ENCODE assay signal across 11 cellular contexts in genomic region chr5:132812123-132812948, GRCh38. TPM values are rescaled to one million over a fixed set of nuclear protein-coding genes. Genes with fewer than 3 reads are reported as not detected.
DNase-seq lines count a peak whose midpoint lies in the region; ATAC-seq and TF ChIP-seq lines count a peak whose summit lies in the region.
"Had no signal": no experiment of that assay in that cellular context is flagged by ENCODE, and none has a peak within 500 bp of the region (broad histone marks: within the 10 kb centered on the region; RNA-seq: fewer than 3 reads in every experiment).

No MANE protein-coding gene starts in this region.

- peaks cover 23 to 48% (median 25%) of the 10 kb centered on the region in 3 donors for H3K27me3 Mint-ChIP-seq in immature natural killer cell (ENCODE audit: low read depth in 3 of 3)

- peaks cover 0 to 3% (median 0%) of the 10 kb centered on the region in 6 donors for H3K9me3 Mint-ChIP-seq in immature natural killer cell

- peaks cover 13 to 23% (median 17%) of the 10 kb centered on the region in 10 experiments for H3K4me1 ChIP-seq in BLaER1 treated with 17β-estradiol and CSF1 and Interleukin-3, amounts not matched to agents 10 nM and 100 nM
- H3K4me1 ChIP-seq in HCT116 (ENCODE audit: control insufficient read depth in 1 of 2, insufficient read depth in 2 of 2, low read length in 2 of 2) = peaks cover 4 to 11% of the 10 kb centered on the region in 2 experiments; a peak in 3 of 4 replicates
- no peaks in the 10 kb centered on the region for H3K4me1 ChIP-seq in foreskin keratinocyte

- no peaks in the 10 kb centered on the region for H3K36me3 Mint-ChIP-seq in immature natural killer cell

- no peak overlapping the region for H3K9ac ChIP-seq in BLaER1 treated with 17β-estradiol and CSF1 and Interleukin-3, amounts not matched to agents 10 nM and 100 nM
- peak overlapping the region; percentile 44 for H3K9ac ChIP-seq in HCT116 (ENCODE audit: low read length)

- TF ChIP-seq RAD21 in HCT116 (IDR thresholded peaks at IDR 0.05; ENCODE audit: low read depth) = no peak

- H3K27me3 ChIP-seq in BLaER1 treated with 17β-estradiol and CSF1 and Interleukin-3, amounts not matched to agents 10 nM and 100 nM = peaks cover 47 to 76% (median 67%) of the 10 kb centered on the region in 11 experiments
- H3K27me3 ChIP-seq in HCT116 (ENCODE audit: insufficient read depth, low read length) (no peaks in the 10 kb centered on the region), foreskin keratinocyte (peaks cover 41% of the 10 kb centered on the region)

- DNase-seq in HCT116 (ENCODE audit: low read depth, low spot score) (no peak), SIG-M5 treated with dmso at 0.1 percent for 504 hours (lab: John Stamatoyannopoulos, UW; ENCODE audit: unreplicated experiment) (peak; percentile 87), immature natural killer cell (no peak), foreskin keratinocyte (no peak)
- no peak for DNase-seq in stimulated activated CD4-positive, alpha-beta T cell treated with anti-CD3 and anti-CD28 coated beads, Interleukin-4, amount 100 ng/mL, for 24 hours
- DNase-seq: erythroblast, NCI-H187 treated with DMSO at 0.1 percent for 48 hours had no signal

- RAD21 ChIA-PET in HCT116 (lab: Charles Lee; ENCODE audit: low non-redundant PET in 1 of 2, low total read pairs in 2 of 2, uncharacterized antibody in 2 of 2, unreplicated experiment in 2 of 2) = no interaction called here

- CTCF ChIA-PET in HCT116 (lab: Charles Lee) = interaction anchor here (5.8 kb wide), 1 partner anchor 8 kb away, joined by 69 read pairs; no protein-coding TSS in a partner anchor

- H3K36me3 ChIP-seq in BLaER1 treated with 17β-estradiol and CSF1 and Interleukin-3, amounts not matched to agents 10 nM and 100 nM = no peaks in the 10 kb centered on the region
- no peaks in the 10 kb centered on the region for H3K36me3 ChIP-seq in HCT116 (ENCODE audit: control insufficient read depth in 1 of 2, insufficient read depth in 2 of 2, low read length in 2 of 2)

- H3K27ac ChIP-seq in BLaER1 treated with 17β-estradiol and CSF1 and Interleukin-3, amounts not matched to agents 10 nM and 100 nM = no peak overlapping the region
- no peak overlapping the region for H3K27ac ChIP-seq in HCT116 (ENCODE audit: low read depth, low read length)
- no peak overlapping the region for H3K27ac ChIP-seq in foreskin keratinocyte

- POLR2A ChIA-PET in HCT116 (lab: Charles Lee) = no interaction called here

- H3K79me2 ChIP-seq in HCT116 (ENCODE audit: insufficient read depth, low read length) = no peaks in the 10 kb centered on the region

- peak overlapping the region in 6 of 11 experiments; percentile 91 to 99 (median 96); a peak in 11 of 22 replicates for H3K4me2 ChIP-seq in BLaER1 treated with 17β-estradiol and CSF1 and Interleukin-3, amounts not matched to agents 10 nM and 100 nM
- H3K4me2 ChIP-seq in HCT116 (ENCODE audit: low read length) = peak overlapping the region; percentile 87

- no peak for TF ChIP-seq CTCF in HCT116 (IDR thresholded peaks at IDR 0.05 in 2 of 3, conservative IDR thresholded peaks at IDR 0.05 in 1 of 3; ENCODE audit: borderline replicate concordance in 1 of 3, insufficient read depth in 1 of 3, low read depth in 2 of 3, low read length in 2 of 3)
- no peak for TF ChIP-seq CTCF in foreskin keratinocyte (conservative IDR thresholded peaks at IDR 0.05)

- H4K20me1 ChIP-seq in BLaER1 treated with 17β-estradiol and CSF1 and Interleukin-3, amounts not matched to agents 10 nM and 100 nM = peaks cover 0 to 19% (median 0%) of the 10 kb centered on the region in 11 experiments; a peak in 6 of 22 replicates
- no peaks in the 10 kb centered on the region for H4K20me1 ChIP-seq in HCT116 (ENCODE audit: insufficient read depth)

- H3K9me3 ChIP-seq in BLaER1 treated with 17β-estradiol and CSF1 and Interleukin-3, amounts not matched to agents 10 nM and 100 nM (replicated peaks in 1 of 11) = peaks cover 0 to 13% (median 11%) of the 10 kb centered on the region in 11 experiments; a peak in 18 of 22 replicates
- H3K9me3 ChIP-seq in HCT116 (ENCODE audit: control insufficient read depth in 1 of 2, insufficient read depth in 1 of 2, low read depth in 1 of 2, low read length in 2 of 2) = no peaks in the 10 kb centered on the region

- ATAC-seq in HCT116 (no peak), GM21447 (IDR thresholded peaks at IDR 0.05; ENCODE audit: unreplicated experiment) (no peak), GM21825 (IDR thresholded peaks at IDR 0.05; ENCODE audit: unreplicated experiment) (no peak), foreskin keratinocyte (no peak)

- H3K4me3 Mint-ChIP-seq in immature natural killer cell = peak overlapping the region; percentile 69 to 78 (median 74)

- H2AFZ ChIP-seq in HCT116 (ENCODE audit: low read depth, low read length, poor library complexity, severe bottlenecking) = peak overlapping the region; percentile 97

- intact Hi-C loops in HCT116 (cut with micrococcal nuclease) = no loop called here

- H3K27ac Mint-ChIP-seq in immature natural killer cell = no peak overlapping the region

- TF ChIP-seq POLR2A in HCT116 (IDR thresholded peaks at IDR 0.05; ENCODE audit: borderline replicate concordance, extremely low read depth, insufficient read depth, insufficient read length) = no peak

- H3K4me3 ChIP-seq in BLaER1 treated with 17β-estradiol and CSF1 and Interleukin-3, amounts not matched to agents 10 nM and 100 nM = peak overlapping the region in 1 of 10 experiments; percentile 58; a peak in 1 of 20 replicates
- peak overlapping the region; percentile 43 to 62 for H3K4me3 ChIP-seq in HCT116 (replicated peaks in 1 of 2; ENCODE audit: low read depth in 1 of 2, low read length in 2 of 2)

- peaks cover 7 to 10% of the 10 kb centered on the region in 2 donors for H3K4me1 Mint-ChIP-seq in immature natural killer cell

- no peaks in the 10 kb centered on the region for H3K9me2 ChIP-seq in HCT116 (ENCODE audit: insufficient read depth)

- BruUV-seq in HCT116 (replicated peaks; lab: Mats Ljungman, UMichigan) = no TSS peak

TF ChIP-seq in HCT116, 20 proteins besides CTCF, POLR2A, EP300 and RAD21 (continues in another document):
- TF ChIP-seq EGR1 (IDR thresholded peaks at IDR 0.05; ENCODE audit: low read depth) (no peak), SRF (IDR thresholded peaks at IDR 0.05; ENCODE audit: low read depth) (no peak), CEBPB (IDR thresholded peaks at IDR 0.05; ENCODE audit: low read depth) (no peak), EZH2 (IDR thresholded peaks at IDR 0.05) (no peak), ZNF274 (IDR thresholded peaks at IDR 0.05; ENCODE audit: low read depth, low read length) (no peak), JUND (IDR thresholded peaks at IDR 0.05) (no peak), TCF7L2 (IDR thresholded peaks at IDR 0.05; ENCODE audit: borderline replicate concordance, extremely low read depth, insufficient read depth, insufficient read length) (no peak), POLR2AphosphoS5 (IDR thresholded peaks at IDR 0.05; ENCODE audit: low read depth, low read length) (no peak), FOSL1 (IDR thresholded peaks at IDR 0.05; ENCODE audit: low read depth) (no peak), YY1 (IDR thresholded peaks at IDR 0.05; ENCODE audit: extremely low read depth, insufficient replicate concordance, low read depth, low read length) (no peak)
- TF ChIP-seq, protein P1, sequence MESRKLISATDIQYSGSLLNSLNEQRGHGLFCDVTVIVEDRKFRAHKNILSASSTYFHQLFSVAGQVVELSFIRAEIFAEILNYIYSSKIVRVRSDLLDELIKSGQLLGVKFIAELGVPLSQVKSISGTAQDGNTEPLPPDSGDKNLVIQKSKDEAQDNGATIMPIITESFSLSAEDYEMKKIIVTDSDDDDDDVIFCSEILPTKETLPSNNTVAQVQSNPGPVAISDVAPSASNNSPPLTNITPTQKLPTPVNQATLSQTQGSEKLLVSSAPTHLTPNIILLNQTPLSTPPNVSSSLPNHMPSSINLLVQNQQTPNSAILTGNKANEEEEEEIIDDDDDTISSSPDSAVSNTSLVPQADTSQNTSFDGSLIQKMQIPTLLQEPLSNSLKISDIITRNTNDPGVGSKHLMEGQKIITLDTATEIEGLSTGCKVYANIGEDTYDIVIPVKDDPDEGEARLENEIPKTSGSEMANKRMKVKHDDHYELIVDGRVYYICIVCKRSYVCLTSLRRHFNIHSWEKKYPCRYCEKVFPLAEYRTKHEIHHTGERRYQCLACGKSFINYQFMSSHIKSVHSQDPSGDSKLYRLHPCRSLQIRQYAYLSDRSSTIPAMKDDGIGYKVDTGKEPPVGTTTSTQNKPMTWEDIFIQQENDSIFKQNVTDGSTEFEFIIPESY (IDR thresholded peaks at IDR 0.05; ENCODE audit: extremely low read depth, insufficient replicate concordance, low read length) = no peak

RNA-seq across cellular contexts. Expression of gene SOWAHA, which starts 0.8 kb away (rescaled TPM):
- total RNA-seq in HCT116 (2021; ENCODE audit: unreplicated experiment) = 0.39 TPM
- 0.07 and 0.18 TPM in 2 replicates for polyA plus RNA-seq in HCT116 (2012)
- not detected for polyA plus RNA-seq in immature natural killer cell
- 0.03 and 0.07 TPM in 2 replicates for total RNA-seq in foreskin keratinocyte
- 0.03 TPM in 1 of 2 replicates, not detected in the other for polyA plus RNA-seq in foreskin keratinocyte
- total RNA-seq: mononuclear cell had no signal

RNA-seq across cellular contexts. Expression of gene SHROOM1, which starts 18.1 kb away (rescaled TPM):
- total RNA-seq in HCT116 (2021; ENCODE audit: unreplicated experiment) (9.5 TPM), foreskin keratinocyte (2.9 and 3.0 TPM in 2 replicates)
- polyA plus RNA-seq in HCT116 (2012) = 5.0 and 5.6 TPM in 2 replicates
- polyA plus RNA-seq in immature natural killer cell (1 to 10 TPM in 1 of 3 donors, not detected in 2; 1.4 TPM), foreskin keratinocyte (3.2 and 3.4 TPM in 2 replicates)

RNA-seq across cellular contexts. Expression of gene SEPTIN8, which starts 35.3 kb away (rescaled TPM):
- total RNA-seq in HCT116 (2021; ENCODE audit: unreplicated experiment) = 34.6 TPM
- 33.0 and 35.8 TPM in 2 replicates for polyA plus RNA-seq in HCT116 (2012)
- 1 to 10 TPM in 2 of 3 donors, under 1 TPM in 1; 0.79 to 1.3 (median 1.2) TPM for polyA plus RNA-seq in immature natural killer cell
- total RNA-seq in foreskin keratinocyte = 47.9 and 48.5 TPM in 2 replicates
- polyA plus RNA-seq in foreskin keratinocyte = 22.5 and 24.9 TPM in 2 replicates

RNA-seq across cellular contexts. Expression of gene GDF9, which starts 53.9 kb away (rescaled TPM):
- 0.49 TPM for total RNA-seq in HCT116 (2021; ENCODE audit: unreplicated experiment)
- 0.24 and 0.36 TPM in 2 replicates for polyA plus RNA-seq in HCT116 (2012)
- polyA plus RNA-seq in immature natural killer cell = under 1 TPM in 1 of 3 donors, not detected in 2; 0.12 TPM
- 0.11 and 0.14 TPM in 2 replicates for total RNA-seq in foreskin keratinocyte
- polyA plus RNA-seq in foreskin keratinocyte = 0.03 and 0.08 TPM in 2 replicates

RNA-seq across cellular contexts. Expression of gene UQCRQ, which starts 54.1 kb away (rescaled TPM):
- total RNA-seq in HCT116 (2021; ENCODE audit: unreplicated experiment) (528 TPM), foreskin keratinocyte (369 and 412 TPM in 2 replicates)
- polyA plus RNA-seq in HCT116 (2012) = 276 and 358 TPM in 2 replicates
- polyA plus RNA-seq in immature natural killer cell (100 to 1,000 TPM; 554 to 923 (median 597) TPM), foreskin keratinocyte (557 and 587 TPM in 2 replicates)
